ENCODE assay signal across 10 cellular contexts in the genomic region with DNA sequence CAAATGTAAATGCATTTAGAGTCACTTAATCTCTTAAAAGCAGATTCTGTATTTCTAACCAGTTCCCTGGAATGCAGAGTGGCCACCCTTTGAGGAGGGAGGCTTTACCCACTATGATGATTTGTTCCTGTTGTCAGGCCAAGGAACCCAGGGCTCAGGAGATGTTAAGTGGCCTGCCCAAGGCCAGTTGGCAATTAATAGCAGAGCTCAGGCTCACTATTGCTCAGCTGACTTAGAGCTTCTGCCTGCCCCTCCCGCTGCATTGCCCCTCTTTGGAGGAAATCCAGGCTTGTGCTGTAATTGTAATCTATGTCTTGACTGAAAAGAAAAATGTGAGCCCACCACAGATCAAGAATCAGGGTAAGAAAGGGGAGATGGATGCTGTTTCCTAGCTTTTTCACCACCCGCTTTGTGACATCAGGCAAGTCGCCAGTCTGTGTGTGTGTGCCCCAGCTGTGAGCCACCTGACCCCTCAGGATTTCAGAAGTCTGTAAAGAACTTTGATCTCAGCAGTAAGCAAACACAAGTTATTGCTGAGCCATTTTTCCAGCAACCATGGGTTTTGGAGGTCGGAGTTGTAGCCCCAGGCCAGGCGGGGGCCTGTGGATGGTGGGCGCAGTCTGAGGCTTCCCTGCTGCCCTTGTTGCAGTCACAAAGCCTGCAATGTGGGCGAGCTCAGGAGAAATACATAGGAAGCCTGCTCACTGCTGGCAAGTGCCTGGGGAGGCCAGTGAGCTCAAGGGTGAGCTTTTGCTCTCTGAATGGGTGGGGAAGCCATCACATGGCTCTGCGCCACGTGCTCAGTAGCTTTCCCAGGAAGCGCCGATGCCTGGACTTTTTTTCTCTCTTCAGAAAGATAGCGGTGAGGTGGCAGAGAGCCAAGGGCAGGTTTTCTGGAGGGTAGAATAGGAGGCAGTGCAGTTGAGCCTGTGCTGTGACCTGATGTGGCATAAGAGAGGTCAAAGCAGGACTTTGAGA.
DNase-seq lines count a peak whose midpoint lies in the region; ATAC-seq and TF ChIP-seq lines count a peak whose summit lies in the region.
"Had no signal": no experiment of that assay in that cellular context is flagged by ENCODE, and none has a peak within 500 bp of the region (broad histone marks: within the 10 kb centered on the region; RNA-seq: fewer than 3 reads in every experiment).

No MANE protein-coding gene starts in this region.

- TF ChIP-seq POLR2A in GM18526 (IDR thresholded peaks at IDR 0.05; ENCODE audit: extremely low read depth, insufficient read length), result peak; percentile 18

- DNase-seq in NCI-H226, result peak; percentile 40
- DNase-seq in fibroblast of pulmonary artery (ENCODE audit: low read depth), result peak; percentile 31
- DNase-seq in retina, result peak; percentile 57
- DNase-seq in iPS-NIHi11 (ENCODE audit: low spot score), result no peak
- no peak for DNase-seq in hepatic stellate cell (ENCODE audit: low spot score)
- no peak for DNase-seq in AG08395 (ENCODE audit: low spot score)
- DNase-seq: activated T-cell treated with anti-CD3 and anti-CD28 coated beads, Interleukin-2, amount 50 U/mL, for 48 hours had no signal

- no peak overlapping the region for H3K4me3 ChIP-seq in fibroblast of pulmonary artery (replicated peaks; ENCODE audit: low read depth, low read length)
- H3K4me3 ChIP-seq: SJCRH30 had no signal

- ATAC-seq in GM21526 (IDR thresholded peaks at IDR 0.05; ENCODE audit: low FRiP score, unreplicated experiment), result no peak

- TF ChIP-seq CTCF in fibroblast of pulmonary artery (IDR thresholded peaks at IDR 0.05; ENCODE audit: low read length, missing control alignments), result no peak

Comparison
In these comparisons a context has a peak if more than half of its experiments do, and no peak if none do; other contexts are left out.
1. DNase-seq: peak in NCI-H226 (single experiment), fibroblast of pulmonary artery (single experiment) and retina (single experiment); none in iPS-NIHi11 (single experiment), hepatic stellate cell (single experiment) and AG08395 (single experiment).